Comparison of ENCODE assay signal across 15 cellular contexts in genomic region chr7:43072530-43072929, GRCh38. TPM values are rescaled to one million over a fixed set of nuclear protein-coding genes. Genes with fewer than 3 reads are reported as not detected.
DNase-seq lines count a peak whose midpoint lies in the region; ATAC-seq and TF ChIP-seq lines count a peak whose summit lies in the region.
"Had no signal": no experiment of that assay in that cellular context is flagged by ENCODE, and none has a peak within 500 bp of the region (broad histone marks: within the 10 kb centered on the region; RNA-seq: fewer than 3 reads in every experiment).

No MANE protein-coding gene starts in this region.

- peaks cover 9% of the 10 kb centered on the region for H3K27me3 Mint-ChIP-seq in chondrocyte (ENCODE audit: low read depth)

- no peaks in the 10 kb centered on the region for H3K36me3 Mint-ChIP-seq in chondrocyte (ENCODE audit: low read depth)
- H3K36me3 Mint-ChIP-seq: activated CD8-positive, alpha-beta memory T cell treated with anti-CD3 and anti-CD28 coated beads, Interleukin-2, amount 10 ng/mL, durations not matched to agents 7 days and 5 days had no signal

- 62 to 67% methylated on average over 6 of the region's 6 CpGs for WGBS in tibial nerve, 2 donors

- peak overlapping the region; percentile 43 for H3K9ac ChIP-seq in KMS-11

- no peaks in the 10 kb centered on the region for H3K79me2 ChIP-seq in KMS-11 (ENCODE audit: insufficient read depth, low read depth)

- no peak overlapping the region for H3K4me3 ChIP-seq in KMS-11 (IDR thresholded peaks at IDR 0.05; ENCODE audit: insufficient read depth, low read depth, low read length)
- H3K4me3 ChIP-seq in ascending aorta: no peak overlapping the region
- H3K4me3 ChIP-seq in tibial nerve: no peak overlapping the region
- H3K4me3 ChIP-seq: uterus had no signal

- intact Hi-C loops in ascending aorta (cut with DNase I): loop anchor here (10.0 kb wide), 1 partner anchor 62 kb away; no protein-coding TSS in a partner anchor

- DNase-seq in kidney glomerular epithelial cell (lab: John Stamatoyannopoulos, UW) (peak; percentile 10), ascending aorta (ENCODE audit: low spot score in 2 of 2) (no peak), tibial nerve (ENCODE audit: low spot score in 2 of 2) (no peak), chondrocyte (ENCODE audit: low spot score) (no peak)
- DNase-seq: activated CD8-positive, alpha-beta memory T cell treated with anti-CD3 and anti-CD28 coated beads, Interleukin-2, amount 10 ng/mL, durations not matched to agents 7 days and 5 days; left ventricle myocardium superior; NCI-H146; stimulated activated CD8-positive, alpha-beta memory T cell treated with anti-CD3 and anti-CD28 coated beads, Interleukin-4, amount 100 ng/mL, for 48 hours; uterus had no signal

- H3K4me3 Mint-ChIP-seq in chondrocyte (ENCODE audit: unreplicated experiment): no peak overlapping the region
- H3K4me3 Mint-ChIP-seq: activated CD8-positive, alpha-beta memory T cell treated with anti-CD3 and anti-CD28 coated beads, Interleukin-2, amount 10 ng/mL, durations not matched to agents 7 days and 5 days had no signal

- TF ChIP-seq EP300 in tibial nerve (IDR thresholded peaks at IDR 0.05): no peak

- no peak overlapping the region for H3K27ac Mint-ChIP-seq in chondrocyte (ENCODE audit: unreplicated experiment)
- H3K27ac Mint-ChIP-seq: activated CD8-positive, alpha-beta memory T cell treated with anti-CD3 and anti-CD28 coated beads, Interleukin-2, amount 10 ng/mL, durations not matched to agents 7 days and 5 days had no signal

- TF ChIP-seq CTCF in KMS-11 (conservative IDR thresholded peaks at IDR 0.05; ENCODE audit: low read depth, low read length) (no peak), ascending aorta (IDR thresholded peaks at IDR 0.05) (no peak), tibial nerve (IDR thresholded peaks at IDR 0.05) (no peak), chondrocyte (IDR thresholded peaks at IDR 0.05) (no peak)

- H3K27ac ChIP-seq in KMS-11 (peak overlapping the region; percentile 75), ascending aorta (no peak overlapping the region), tibial nerve (no peak overlapping the region)
- H3K27ac ChIP-seq: neutrophil, uterus had no signal

- H3K9me3 Mint-ChIP-seq in chondrocyte (ENCODE audit: low read depth): no peaks in the 10 kb centered on the region

- H3K4me1 Mint-ChIP-seq in chondrocyte (ENCODE audit: low read depth): peaks cover 6% of the 10 kb centered on the region

- H3K4me1 ChIP-seq in KMS-11 (ENCODE audit: low read depth, poor library complexity, severe bottlenecking): peaks cover 64% of the 10 kb centered on the region
- no peaks in the 10 kb centered on the region for H3K4me1 ChIP-seq in ascending aorta
- H3K4me1 ChIP-seq in tibial nerve: no peaks in the 10 kb centered on the region
- H3K4me1 ChIP-seq: uterus had no signal

- ATAC-seq in GM18502 (IDR thresholded peaks at IDR 0.05; ENCODE audit: poor library complexity, unreplicated experiment) (peak; percentile 47), GM21737 (IDR thresholded peaks at IDR 0.05; ENCODE audit: unreplicated experiment) (peak; percentile 70), GM21515 (IDR thresholded peaks at IDR 0.05; ENCODE audit: unreplicated experiment) (no peak)
- ATAC-seq: activated CD8-positive, alpha-beta memory T cell treated with anti-CD3 and anti-CD28 coated beads, Interleukin-2, amount 10 ng/mL, durations not matched to agents 7 days and 5 days; left ventricle myocardium superior had no signal

- peak overlapping the region; percentile 79 for H3K4me2 ChIP-seq in KMS-11

- H3K36me3 ChIP-seq in KMS-11 (ENCODE audit: insufficient read depth): no peaks in the 10 kb centered on the region
- no peaks in the 10 kb centered on the region for H3K36me3 ChIP-seq in ascending aorta
- H3K36me3 ChIP-seq in tibial nerve: no peaks in the 10 kb centered on the region
- H3K36me3 ChIP-seq: neutrophil, uterus had no signal

- no peaks in the 10 kb centered on the region for H4K20me1 ChIP-seq in KMS-11 (ENCODE audit: insufficient read depth)

- TF ChIP-seq POLR2A in tibial nerve (IDR thresholded peaks at IDR 0.05): no peak

- H2AFZ ChIP-seq in KMS-11 (ENCODE audit: low read depth): peak overlapping the region; percentile 60

- H3K27me3 ChIP-seq in KMS-11 (ENCODE audit: insufficient read depth, low read depth) (no peaks in the 10 kb centered on the region), ascending aorta (no peaks in the 10 kb centered on the region), tibial nerve (no peaks in the 10 kb centered on the region)
- H3K27me3 ChIP-seq: neutrophil had no signal

- H3K9me3 ChIP-seq in ascending aorta: no peaks in the 10 kb centered on the region
- no peaks in the 10 kb centered on the region for H3K9me3 ChIP-seq in tibial nerve
- H3K9me3 ChIP-seq: neutrophil, uterus had no signal

RNA-seq across cellular contexts. Expression of gene HECW1, which starts 39.9 kb away (rescaled TPM):
- total RNA-seq in ascending aorta: not detected
- total RNA-seq in tibial nerve: 10 to 100 TPM in 1 of 4 donors, 1 to 10 TPM in 3; 3.6 to 10.9 (median 6.5) TPM
- total RNA-seq in chondrocyte: 0.65 to 1.9 TPM (median 1.5 TPM) in 3 replicates
- total RNA-seq: activated CD8-positive, alpha-beta memory T cell treated with anti-CD3 and anti-CD28 coated beads, Interleukin-2, amount 10 ng/mL, durations not matched to agents 7 days and 5 days; dermis microvascular lymphatic vessel endothelial cell; left ventricle myocardium superior had no signal
